In genomic region chr17:71423871-71424546, GRCh38 we compare ENCODE assay signal across 15 cellular contexts.
DNase-seq lines count a peak whose midpoint lies in the region; ATAC-seq and TF ChIP-seq lines count a peak whose summit lies in the region.
"Had no signal": no experiment of that assay in that cellular context is flagged by ENCODE, and none has a peak within 500 bp of the region (broad histone marks: within the 10 kb centered on the region; RNA-seq: fewer than 3 reads in every experiment).

No MANE protein-coding gene starts in this region.

- no peaks in the 10 kb centered on the region for H4K20me1 ChIP-seq in GM23338 (replicated peaks; ENCODE audit: insufficient read depth)

- H3K4me1 Mint-ChIP-seq in GM23338 = peaks cover 7% of the 10 kb centered on the region
- H3K4me1 Mint-ChIP-seq: activated CD4-positive, alpha-beta T cell treated with anti-CD3 and anti-CD28 coated beads, Interleukin-2, amount 10 ng/mL, durations not matched to agents 7 days and 5 days had no signal

- H3K4me2 ChIP-seq in GM23338 (no peak overlapping the region), mesenchymal stem cell (ENCODE audit: low read length, poor library complexity, severe bottlenecking) (no peak overlapping the region)

- no peak overlapping the region for H2BK5ac ChIP-seq in mesenchymal stem cell (ENCODE audit: low read depth, low read length, poor library complexity, severe bottlenecking)

- H3K27ac ChIP-seq in GM23338 (ENCODE audit: low read depth) (no peak overlapping the region), mesenchymal stem cell (ENCODE audit: low read length, poor library complexity, severe bottlenecking) (no peak overlapping the region)
- H3K27ac ChIP-seq: heart right ventricle, upper lobe of right lung had no signal

- no peak overlapping the region for H3K4ac ChIP-seq in mesenchymal stem cell (ENCODE audit: low read depth in 1 of 2, low read length in 2 of 2)

- no peak overlapping the region for H3K4me3 ChIP-seq in GM23338
- no peak overlapping the region for H3K4me3 ChIP-seq in mesenchymal stem cell (ENCODE audit: insufficient read depth in 1 of 2, low read depth in 1 of 2, low read length in 2 of 2)
- H3K4me3 ChIP-seq: HAP-1, heart right ventricle, upper lobe of right lung had no signal

- no peak overlapping the region for H2BK15ac ChIP-seq in mesenchymal stem cell (ENCODE audit: low read depth, poor library complexity, severe bottlenecking)

- H3K27me3 ChIP-seq in GM23338 (ENCODE audit: insufficient read depth) = no peaks in the 10 kb centered on the region
- no peaks in the 10 kb centered on the region for H3K27me3 ChIP-seq in mesenchymal stem cell (ENCODE audit: control insufficient read depth in 1 of 2, insufficient read depth in 1 of 2, low read length in 2 of 2)
- H3K27me3 ChIP-seq: heart right ventricle, upper lobe of right lung had no signal

- TF ChIP-seq CTCF in GM23338 (conservative IDR thresholded peaks at IDR 0.05; ENCODE audit: low read depth in 2 of 2) = no peak
- TF ChIP-seq CTCF in omental fat pad (IDR thresholded peaks at IDR 0.05) = no peak

- H3K9me2 ChIP-seq in GM23338 (ENCODE audit: insufficient read depth) = no peaks in the 10 kb centered on the region

- no peak overlapping the region for H3K27ac Mint-ChIP-seq in GM23338
- H3K27ac Mint-ChIP-seq: activated CD4-positive, alpha-beta T cell treated with anti-CD3 and anti-CD28 coated beads, Interleukin-2, amount 10 ng/mL, durations not matched to agents 7 days and 5 days; dendritic cell treated with granulocyte-macrophage colony-stimulating factor and Interleukin-4, amounts not matched to agents 40 ng/mL and 50 ng/mL, for 4 days had no signal

- H3K36me3 ChIP-seq in GM23338 (ENCODE audit: insufficient read depth) = peaks cover 9% of the 10 kb centered on the region
- no peaks in the 10 kb centered on the region for H3K36me3 ChIP-seq in mesenchymal stem cell (ENCODE audit: control insufficient read depth in 1 of 2, insufficient read depth in 2 of 2, low read depth in 1 of 2, low read length in 2 of 2)
- H3K36me3 ChIP-seq: HAP-1, heart right ventricle, upper lobe of right lung had no signal

- H3K9me3 ChIP-seq in mesenchymal stem cell (ENCODE audit: control insufficient read depth, low read length) = no peaks in the 10 kb centered on the region
- H3K9me3 ChIP-seq: HAP-1 had no signal

- no peak overlapping the region for H2BK120ac ChIP-seq in mesenchymal stem cell (ENCODE audit: low read depth, low read length)

- H3K4me1 ChIP-seq in GM23338 (ENCODE audit: insufficient read depth) (no peaks in the 10 kb centered on the region), mesenchymal stem cell (ENCODE audit: control insufficient read depth, insufficient read depth, low read depth, low read length) (peaks cover 2% of the 10 kb centered on the region)
- H3K4me1 ChIP-seq: HAP-1, heart right ventricle, upper lobe of right lung had no signal

- no peak overlapping the region for H3K14ac ChIP-seq in mesenchymal stem cell (ENCODE audit: low read length in 2 of 2)

- H2BK12ac ChIP-seq in mesenchymal stem cell (ENCODE audit: low read length in 2 of 2) = no peak overlapping the region

- no peaks in the 10 kb centered on the region for H3K79me1 ChIP-seq in mesenchymal stem cell (replicated peaks; ENCODE audit: low read length, poor library complexity, severe bottlenecking)

- H3K36me3 Mint-ChIP-seq in GM23338 (ENCODE audit: low read depth) = peaks cover 15% of the 10 kb centered on the region; the same call in 2 of the 3 replicates

- no peak overlapping the region for H4K91ac ChIP-seq in mesenchymal stem cell (ENCODE audit: low read length)

- no peaks in the 10 kb centered on the region for H3F3A ChIP-seq in GM23338 (replicated peaks; ENCODE audit: low read depth)

- ATAC-seq in GM23338 (no peak), omental fat pad (ENCODE audit: low FRiP score) (no peak)
- ATAC-seq: heart right ventricle, upper lobe of right lung had no signal

- 46% methylated on average over 5 of the region's 5 CpGs for WGBS in mesenchymal stem cell

- no peaks in the 10 kb centered on the region for H3K27me3 Mint-ChIP-seq in GM23338 (ENCODE audit: insufficient read depth, low read depth, poor library complexity)
- H3K27me3 Mint-ChIP-seq: activated CD4-positive, alpha-beta T cell treated with anti-CD3 and anti-CD28 coated beads, Interleukin-2, amount 10 ng/mL, durations not matched to agents 7 days and 5 days; dendritic cell treated with granulocyte-macrophage colony-stimulating factor and Interleukin-4, amounts not matched to agents 40 ng/mL and 50 ng/mL, for 4 days had no signal

- H2AK5ac ChIP-seq in mesenchymal stem cell (ENCODE audit: low read length, severe bottlenecking) = no peak overlapping the region

- H2AFZ ChIP-seq in GM23338 (no peak overlapping the region), mesenchymal stem cell (ENCODE audit: low read depth, low read length) (no peak overlapping the region)

- no peak overlapping the region for H3K23ac ChIP-seq in mesenchymal stem cell (ENCODE audit: low read length in 2 of 2)

- H3K18ac ChIP-seq in mesenchymal stem cell (ENCODE audit: low read depth in 1 of 2, low read length in 2 of 2) = no peak overlapping the region

- no peaks in the 10 kb centered on the region for H3K79me2 ChIP-seq in GM23338 (replicated peaks; ENCODE audit: insufficient read depth)

- H3K4me3 Mint-ChIP-seq in GM23338 = no peak overlapping the region
- H3K4me3 Mint-ChIP-seq: activated CD4-positive, alpha-beta T cell treated with anti-CD3 and anti-CD28 coated beads, Interleukin-2, amount 10 ng/mL, durations not matched to agents 7 days and 5 days; dendritic cell treated with granulocyte-macrophage colony-stimulating factor and Interleukin-4, amounts not matched to agents 40 ng/mL and 50 ng/mL, for 4 days had no signal

- DNase-seq in GM23338 (ENCODE audit: low spot score) (peak; percentile 5), NCI-H146 (lab: John Stamatoyannopoulos, UW) (peak; percentile 92), T1000 (lab: John Stamatoyannopoulos, UW) (peak; percentile 11), mesenchymal stem cell (peak; percentile 49), SIG-M5 (lab: John Stamatoyannopoulos, UW) (no peak), omental fat pad (ENCODE audit: low spot score) (no peak)
- no peak for DNase-seq in activated CD4-positive, alpha-beta T cell treated with anti-CD3 and anti-CD28 coated beads, Interleukin-2, amount 50 U/mL, for 48 hours
- DNase-seq in activated CD4-positive, alpha-beta T cell treated with anti-CD3 and anti-CD28 coated beads for 48 hours = no peak
- DNase-seq: activated CD4-positive, alpha-beta T cell treated with anti-CD3 and anti-CD28 coated beads, Interleukin-2, amount 10 ng/mL, durations not matched to agents 7 days and 5 days; activated naive CD4-positive, alpha-beta T cell treated with Interleukin-2 at 50 U/mL for 16 hours; heart right ventricle; NCI-H1694 treated with DMSO at 0.1 percent for 48 hours; upper lobe of right lung had no signal

- H4K8ac ChIP-seq in mesenchymal stem cell (ENCODE audit: low read length) = no peak overlapping the region

- H3K9ac ChIP-seq in mesenchymal stem cell (ENCODE audit: low read length) = no peak overlapping the region

- peaks cover 33% of the 10 kb centered on the region for H3K9me3 Mint-ChIP-seq in GM23338

Comparison
In these comparisons a context has a peak if more than half of its experiments do, and no peak if none do; other contexts are left out.
1. DNase-seq: peak in GM23338 (single experiment), NCI-H146 (single experiment), T1000 (single experiment) and mesenchymal stem cell (single experiment); none in activated CD4-positive, alpha-beta T cell treated with anti-CD3 and anti-CD28 coated beads, Interleukin-2, amount 50 U/mL, for 48 hours (0 of 2), SIG-M5 (single experiment), activated CD4-positive, alpha-beta T cell treated with anti-CD3 and anti-CD28 coated beads for 48 hours (single experiment) and omental fat pad (single experiment).